ENCODE assay signal across 1 cellular context in the genomic region with DNA sequence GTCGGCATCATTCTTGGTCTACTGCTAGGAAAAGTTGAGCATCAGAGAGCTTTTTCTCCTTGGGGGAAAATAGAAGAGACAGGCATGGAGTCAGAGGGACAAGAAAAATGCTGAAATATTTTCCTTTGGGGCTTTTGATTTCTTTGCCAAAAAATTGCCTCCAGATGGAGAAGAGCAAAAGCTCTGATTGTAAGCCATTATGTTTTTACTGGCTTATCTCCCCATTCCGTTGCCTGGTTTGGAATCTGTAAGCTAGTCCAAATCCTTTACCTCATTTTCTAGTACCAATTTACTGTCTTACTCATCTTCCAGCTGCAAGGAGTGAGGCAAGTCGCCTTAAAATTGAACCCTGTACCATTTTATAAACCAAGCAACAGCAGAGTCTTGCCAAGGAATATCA.
TF ChIP-seq lines count a peak whose summit lies in the region.

No MANE protein-coding gene starts in this region.

TF ChIP-seq in SK-N-SH, 30 proteins besides CTCF, POLR2A, EP300 and RAD21 (continued from another document):
- TF ChIP-seq, protein P1, sequence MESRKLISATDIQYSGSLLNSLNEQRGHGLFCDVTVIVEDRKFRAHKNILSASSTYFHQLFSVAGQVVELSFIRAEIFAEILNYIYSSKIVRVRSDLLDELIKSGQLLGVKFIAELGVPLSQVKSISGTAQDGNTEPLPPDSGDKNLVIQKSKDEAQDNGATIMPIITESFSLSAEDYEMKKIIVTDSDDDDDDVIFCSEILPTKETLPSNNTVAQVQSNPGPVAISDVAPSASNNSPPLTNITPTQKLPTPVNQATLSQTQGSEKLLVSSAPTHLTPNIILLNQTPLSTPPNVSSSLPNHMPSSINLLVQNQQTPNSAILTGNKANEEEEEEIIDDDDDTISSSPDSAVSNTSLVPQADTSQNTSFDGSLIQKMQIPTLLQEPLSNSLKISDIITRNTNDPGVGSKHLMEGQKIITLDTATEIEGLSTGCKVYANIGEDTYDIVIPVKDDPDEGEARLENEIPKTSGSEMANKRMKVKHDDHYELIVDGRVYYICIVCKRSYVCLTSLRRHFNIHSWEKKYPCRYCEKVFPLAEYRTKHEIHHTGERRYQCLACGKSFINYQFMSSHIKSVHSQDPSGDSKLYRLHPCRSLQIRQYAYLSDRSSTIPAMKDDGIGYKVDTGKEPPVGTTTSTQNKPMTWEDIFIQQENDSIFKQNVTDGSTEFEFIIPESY (IDR thresholded peaks at IDR 0.05; ENCODE audit: borderline replicate concordance, low read depth), result no peak
- TF ChIP-seq TEAD4 (IDR thresholded peaks at IDR 0.05; ENCODE audit: borderline replicate concordance, insufficient read depth), result no peak
